In genomic region chr6:39934060-39934757, GRCh38 we compare ENCODE assay signal across 8 cellular contexts. TPM values are rescaled to one million over a fixed set of nuclear protein-coding genes. Genes with fewer than 3 reads are reported as not detected.
A peak's percentile ranks its signal among the peaks of the same experiment; 100 is the strongest.
DNase-seq lines count a peak whose midpoint lies in the region; ATAC-seq lines count a peak whose summit lies in the region.

Gene MOCS1, minus strand, starts transcription at chr6:39934462. Its CDS starts 45 bp downstream, at chr6:39934417.

- peaks cover 5% of the 10 kb centered on the region for H3K4me1 Mint-ChIP-seq in central memory CD8-positive, alpha-beta T cell

- H3K36me3 Mint-ChIP-seq in central memory CD8-positive, alpha-beta T cell (ENCODE audit: insufficient read depth), result no peaks in the 10 kb centered on the region

- H3K27ac Mint-ChIP-seq in central memory CD8-positive, alpha-beta T cell (ENCODE audit: low read depth), result no peak within 1 kb of the TSS

- intact Hi-C loops in sciatic nerve (cut with DNase I), result no loop called here

- H3K4me3 Mint-ChIP-seq in central memory CD8-positive, alpha-beta T cell, result peak within 1 kb of the TSS; percentile 54

- no peak for ATAC-seq in central memory CD8-positive, alpha-beta T cell (replicated peaks; ENCODE audit: extremely low read depth, poor library complexity, severe bottlenecking)
- ATAC-seq in sciatic nerve, result peak; percentile 97

- H3K27me3 Mint-ChIP-seq in central memory CD8-positive, alpha-beta T cell, result peaks cover 73% of the 10 kb centered on the region

- DNase-seq in AG08395 (ENCODE audit: low spot score), result peak; percentile 90
- DNase-seq in HS-27A (ENCODE audit: low read depth), result peak; percentile 19
- DNase-seq in T1000 (lab: John Stamatoyannopoulos, UW), result peak; percentile 64
- DNase-seq in central memory CD8-positive, alpha-beta T cell (ENCODE audit: low spot score in 2 of 2), result no peak
- peak; percentile 95 for DNase-seq in iPS-NIHi11 (ENCODE audit: low spot score)
- DNase-seq in sciatic nerve (ENCODE audit: low spot score), result peak; percentile 92
- no peak for DNase-seq in RKO (ENCODE audit: low spot score)
- DNase-seq in NAMALWA (ENCODE audit: low spot score), result no peak

- no peaks in the 10 kb centered on the region for H3K9me3 Mint-ChIP-seq in central memory CD8-positive, alpha-beta T cell

RNA-seq across cellular contexts. Expression of gene MOCS1, which starts in this region (rescaled TPM):
- total RNA-seq in sciatic nerve, result 37.3 TPM

Comparison
In these comparisons a context has a peak if more than half of its experiments do, and no peak if none do; other contexts are left out.
1. DNase-seq: peak in AG08395 (single experiment), HS-27A (single experiment), T1000 (single experiment), iPS-NIHi11 (single experiment) and sciatic nerve (single experiment); none in central memory CD8-positive, alpha-beta T cell (0 of 2), RKO (single experiment) and NAMALWA (single experiment).